In the genomic region with DNA sequence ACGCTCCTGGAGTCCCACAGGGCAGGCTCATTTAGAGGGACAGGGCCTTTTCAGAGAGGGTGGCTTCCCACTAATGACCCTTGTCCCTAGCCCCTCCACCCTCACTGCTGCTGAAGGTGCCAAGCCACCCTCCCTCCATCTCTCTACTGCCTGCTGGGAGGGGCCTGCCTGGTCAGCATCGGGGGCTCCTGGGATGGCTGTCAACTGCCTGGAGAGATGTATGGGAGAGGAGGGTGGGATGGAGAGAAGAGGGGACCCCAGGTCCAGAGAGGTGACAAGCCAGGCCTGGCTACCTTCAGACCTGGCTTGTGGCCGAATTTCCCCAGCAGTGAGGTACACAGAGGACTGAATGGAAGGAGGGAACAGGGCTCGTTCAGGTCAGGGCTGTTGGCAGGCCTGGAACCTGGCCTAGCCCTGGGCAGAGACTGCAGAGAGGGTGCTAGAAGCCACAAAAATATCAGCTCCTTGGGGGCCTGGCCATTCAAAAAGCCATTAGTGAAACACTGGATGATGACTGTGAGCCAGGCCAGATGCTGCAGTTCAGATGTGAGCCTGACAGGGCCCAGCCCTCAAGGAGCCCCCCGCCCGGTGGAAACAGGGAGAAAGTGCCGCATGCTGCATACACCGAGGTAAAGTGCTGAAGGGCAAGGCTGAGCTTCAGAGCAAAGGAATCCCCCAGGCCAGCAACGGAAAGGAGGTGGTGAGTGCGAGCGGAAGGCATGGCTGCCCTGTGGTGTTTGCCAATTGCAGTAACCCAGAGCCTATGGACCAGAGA, we compare ENCODE assay signal across 29 cellular contexts. TPM values are rescaled to one million over a fixed set of nuclear protein-coding genes. Genes with fewer than 3 reads are reported as not detected.
"Had no signal": no experiment of that assay in that cellular context is flagged by ENCODE, and none has a peak within 500 bp of the region (broad histone marks: within the 10 kb centered on the region; RNA-seq: fewer than 3 reads in every experiment).

No MANE protein-coding gene starts in this region.

- H3K36me3 ChIP-seq: colonic mucosa, heart right ventricle, pancreas, stomach, tibial artery had no signal

- H3K27me3 ChIP-seq: body of pancreas, pancreas had no signal

- H3K27me3 Mint-ChIP-seq: activated naive CD8-positive, alpha-beta T cell had no signal

- H3K27ac Mint-ChIP-seq: activated naive CD8-positive, alpha-beta T cell; activated T-helper 2 cell treated with anti-CD3 and anti-CD28 coated beads, Interferon-gamma antibody, Interleukin-2, Interleukin-4, amounts not matched to agents 10 μg/mL and 5 μg/mL and 100 μg/mL, durations not matched to agents 14 hours and 24 hours and 36 hours; nephron; stimulated activated naive B cell treated with anti-CD40 and anti-IgM and Interleukin-4, amounts not matched to agents 10 μg/mL and 1 μg/mL and 100 μg/mL, for 72 hours; T-helper 1 cell treated with Interleukin-12 subunit alpha and Interleukin-12 subunit beta and Interleukin-4 antibody, amounts not matched to agents 30 μg/mL and 1 μg/mL, for 36 hours had no signal

- H3K4me1 ChIP-seq: body of pancreas, colonic mucosa, pancreas, psoas muscle had no signal

- H3K4me3 ChIP-seq: body of pancreas, colonic mucosa, dorsolateral prefrontal cortex, heart right ventricle, lung, pancreas, psoas muscle, stomach, tibial artery had no signal

- ATAC-seq: activated CD4-positive, CD25-positive, alpha-beta regulatory T cell treated with anti-CD3 and anti-CD28 coated beads, Interleukin-2, amount 50 U/mL, for 24 hours; body of pancreas; esophagus mucosa; heart right ventricle; left lobe of liver; pancreas; psoas muscle had no signal

- H3K4me3 Mint-ChIP-seq: activated naive CD8-positive, alpha-beta T cell; nephron; stimulated activated naive B cell treated with anti-CD40 and anti-IgM and Interleukin-4, amounts not matched to agents 10 μg/mL and 1 μg/mL and 100 μg/mL, for 72 hours; T-helper 1 cell treated with Interleukin-12 subunit alpha and Interleukin-12 subunit beta and Interleukin-4 antibody, amounts not matched to agents 30 μg/mL and 1 μg/mL, for 36 hours had no signal

- H3K27ac ChIP-seq: body of pancreas, colonic mucosa, dorsolateral prefrontal cortex, heart right ventricle, pancreas, psoas muscle, stomach, tibial artery, VCaP had no signal

- DNase-seq: activated CD4-positive, alpha-beta T cell treated with anti-CD3 and anti-CD28 coated beads for 48 hours; activated CD4-positive, alpha-beta T cell treated with anti-CD3 and anti-CD28 coated beads, Interleukin-2, amount 50 U/mL, for 48 hours; activated CD8-positive, alpha-beta memory T cell treated with anti-CD3 and anti-CD28 coated beads for 24 hours; anterior cingulate cortex; body of pancreas; cerebellar nuclear complex; colonic mucosa; foreskin fibroblast; heart right ventricle; stimulated activated CD4-positive, alpha-beta T cell treated with anti-CD3 and anti-CD28 coated beads, Interleukin-15, amount 100 ng/mL, for 24 hours; stimulated activated CD4-positive, alpha-beta T cell treated with anti-CD3 and anti-CD28 coated beads, Interleukin-2, amount 100 ng/mL, for 24 hours; stimulated activated naive B cell treated with anti-CD40 and anti-IgM and Interleukin-4, amounts not matched to agents 10 μg/mL and 1 μg/mL and 100 μg/mL, for 72 hours; stomach; SW 1271; T-helper 9 cell; tibial artery had no signal

- H3K4me1 Mint-ChIP-seq: stimulated activated naive B cell treated with anti-CD40 and anti-IgM and Interleukin-4, amounts not matched to agents 10 μg/mL and 1 μg/mL and 100 μg/mL, for 72 hours had no signal

- H3K9me3 ChIP-seq: body of pancreas, colonic mucosa, pancreas had no signal

RNA-seq across cellular contexts. Expression of gene MMEL1, which starts 20.0 kb away (rescaled TPM):
- total RNA-seq: body of pancreas, kidney epithelial cell, left lobe of liver had no signal
